ENCODE assay signal across 8 cellular contexts in the genomic region with DNA sequence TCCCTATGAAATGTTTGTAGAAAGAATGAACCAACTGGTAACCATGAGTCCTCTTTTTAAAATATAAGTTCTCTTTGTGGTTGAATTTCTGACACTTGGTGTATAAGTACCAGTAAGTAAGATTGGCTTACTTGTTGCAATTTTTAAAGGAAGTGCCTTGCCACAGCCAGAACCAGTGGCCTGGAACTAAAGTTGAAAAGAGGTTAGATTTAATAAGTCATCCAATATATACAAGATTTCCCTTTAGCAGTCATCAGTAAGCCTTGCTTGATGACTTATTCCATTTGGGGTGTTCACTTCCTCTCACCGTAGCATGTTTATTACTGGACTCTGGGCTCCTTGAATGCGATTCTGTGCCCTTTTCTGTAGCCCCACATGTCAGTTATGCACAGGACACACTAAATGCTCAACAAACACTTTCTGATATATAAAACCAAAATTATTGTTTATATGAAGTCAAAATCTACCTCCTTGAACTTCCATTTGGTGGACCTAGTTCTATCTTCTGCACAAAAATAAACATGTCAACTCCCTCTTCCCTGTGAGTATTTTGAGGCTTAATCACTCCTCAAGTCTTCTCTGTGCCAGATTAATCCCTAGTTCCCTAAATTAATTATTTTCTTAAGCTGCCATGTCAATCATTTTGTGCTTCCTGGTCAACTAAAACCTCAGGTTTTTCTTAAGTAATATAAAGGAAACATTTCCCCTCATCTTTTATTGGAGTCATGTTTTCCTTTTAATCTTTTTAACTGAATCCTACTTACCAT.
DNase-seq lines count a peak whose midpoint lies in the region; ATAC-seq and TF ChIP-seq lines count a peak whose summit lies in the region.
"Had no signal": no experiment of that assay in that cellular context is flagged by ENCODE, and none has a peak within 500 bp of the region (broad histone marks: within the 10 kb centered on the region; RNA-seq: fewer than 3 reads in every experiment).

No MANE protein-coding gene starts in this region.

- H3K4me3 ChIP-seq in tibial artery: no peak overlapping the region
- H3K4me3 ChIP-seq in gastrocnemius medialis: no peak overlapping the region

- H3K36me3 ChIP-seq in tibial artery (no peaks in the 10 kb centered on the region), gastrocnemius medialis (no peaks in the 10 kb centered on the region)

- H3K4me1 ChIP-seq in tibial artery: no peaks in the 10 kb centered on the region
- no peaks in the 10 kb centered on the region for H3K4me1 ChIP-seq in gastrocnemius medialis

- H3K27ac ChIP-seq in tibial artery (no peak overlapping the region), gastrocnemius medialis (no peak overlapping the region)

- H3K9me3 ChIP-seq in tibial artery (no peaks in the 10 kb centered on the region), gastrocnemius medialis (no peaks in the 10 kb centered on the region)

- DNase-seq in kidney glomerular epithelial cell (lab: John Stamatoyannopoulos, UW): peak; percentile 93
- DNase-seq in tibial artery: no peak
- DNase-seq in gastrocnemius medialis: no peak
- DNase-seq in stimulated activated CD4-positive, alpha-beta T cell treated with anti-CD3 and anti-CD28 coated beads, Interleukin-4, amount 100 ng/mL, for 1 hour: no peak
- DNase-seq: NCI-H526 treated with DMSO at 0.1 percent for 48 hours had no signal

- TF ChIP-seq POLR2A in gastrocnemius medialis (IDR thresholded peaks at IDR 0.05): no peak

- TF ChIP-seq CTCF in tibial artery (IDR thresholded peaks at IDR 0.05): no peak
- no peak for TF ChIP-seq CTCF in gastrocnemius medialis (IDR thresholded peaks at IDR 0.05 in 4 of 5, conservative IDR thresholded peaks at IDR 0.05 in 1 of 5)

- intact Hi-C loops in tibial artery (cut with DNase I; ENCODE audit: low total_unique reads) (no loop called here), gastrocnemius medialis (cut with DNase I; ENCODE audit: low total_unique reads) (no loop called here)

- in situ Hi-C loops in gastrocnemius medialis (cut with MboI; ENCODE audit: low sequenced_read_pairs in 4 of 4): no loop called here

- H3K27me3 ChIP-seq in tibial artery (no peaks in the 10 kb centered on the region), gastrocnemius medialis (no peaks in the 10 kb centered on the region)

- peak; percentile 83 for ATAC-seq in GM18861 (IDR thresholded peaks at IDR 0.05; ENCODE audit: unreplicated experiment)
- peak; percentile 68 for ATAC-seq in GM21737 (IDR thresholded peaks at IDR 0.05; ENCODE audit: unreplicated experiment)
- ATAC-seq in HG03442 (IDR thresholded peaks at IDR 0.05; ENCODE audit: unreplicated experiment): peak; percentile 41
- no peak for ATAC-seq in gastrocnemius medialis

Comparison
In these comparisons a context has a peak if more than half of its experiments do, and no peak if none do; other contexts are left out.
1. ATAC-seq: peak in GM18861 (single experiment), GM21737 (single experiment) and HG03442 (single experiment); none in gastrocnemius medialis (0 of 2).